8 cellular contexts compared by ENCODE assay signal in the genomic region with DNA sequence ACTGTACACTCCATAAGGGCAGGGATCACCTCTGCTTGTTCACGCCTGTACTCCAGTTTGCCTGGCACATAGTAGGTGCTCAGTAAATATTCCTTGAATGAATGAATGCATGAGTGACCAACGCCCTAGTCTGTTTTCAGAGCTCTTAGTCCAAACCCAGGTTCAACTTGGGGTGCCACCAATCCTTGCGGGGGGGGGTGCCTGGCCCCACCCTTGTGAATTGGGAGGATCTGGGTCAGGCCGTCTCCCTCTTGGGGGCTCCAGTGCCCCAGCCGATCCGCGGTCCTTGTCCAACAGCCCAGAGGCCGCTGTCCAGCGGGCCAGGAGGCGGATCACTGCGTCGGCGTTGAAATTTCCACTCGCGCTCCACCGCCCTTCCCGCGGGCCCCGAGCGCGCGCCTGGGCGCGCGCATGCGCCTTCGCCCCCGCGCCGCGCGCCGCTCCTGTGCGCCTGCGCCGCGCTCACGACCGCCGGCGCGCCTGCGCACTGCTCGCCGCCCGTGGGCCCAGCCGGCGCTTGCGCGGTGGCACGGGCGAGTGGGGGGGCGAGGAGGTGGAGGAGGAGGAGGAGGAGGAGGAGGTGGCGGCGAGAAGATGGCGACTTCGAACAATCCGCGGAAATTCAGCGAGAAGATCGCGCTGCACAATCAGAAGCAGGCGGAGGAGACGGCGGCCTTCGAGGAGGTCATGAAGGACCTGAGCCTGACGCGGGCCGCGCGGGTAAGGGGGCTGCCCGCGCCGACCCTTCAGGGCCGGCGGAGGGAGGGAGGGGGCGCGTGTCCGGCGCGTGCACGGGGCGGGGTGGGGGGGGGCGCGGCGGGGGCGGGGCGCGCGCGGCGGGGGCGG. TPM values are rescaled to one million over a fixed set of nuclear protein-coding genes. Genes with fewer than 3 reads are reported as not detected.
DNase-seq lines count a peak whose midpoint lies in the region; ATAC-seq, FAIRE-seq and TF ChIP-seq lines count a peak whose summit lies in the region.

A gene with protein sequence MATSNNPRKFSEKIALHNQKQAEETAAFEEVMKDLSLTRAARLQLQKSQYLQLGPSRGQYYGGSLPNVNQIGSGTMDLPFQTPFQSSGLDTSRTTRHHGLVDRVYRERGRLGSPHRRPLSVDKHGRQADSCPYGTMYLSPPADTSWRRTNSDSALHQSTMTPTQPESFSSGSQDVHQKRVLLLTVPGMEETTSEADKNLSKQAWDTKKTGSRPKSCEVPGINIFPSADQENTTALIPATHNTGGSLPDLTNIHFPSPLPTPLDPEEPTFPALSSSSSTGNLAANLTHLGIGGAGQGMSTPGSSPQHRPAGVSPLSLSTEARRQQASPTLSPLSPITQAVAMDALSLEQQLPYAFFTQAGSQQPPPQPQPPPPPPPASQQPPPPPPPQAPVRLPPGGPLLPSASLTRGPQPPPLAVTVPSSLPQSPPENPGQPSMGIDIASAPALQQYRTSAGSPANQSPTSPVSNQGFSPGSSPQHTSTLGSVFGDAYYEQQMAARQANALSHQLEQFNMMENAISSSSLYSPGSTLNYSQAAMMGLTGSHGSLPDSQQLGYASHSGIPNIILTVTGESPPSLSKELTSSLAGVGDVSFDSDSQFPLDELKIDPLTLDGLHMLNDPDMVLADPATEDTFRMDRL (plus strand): TSS at position 572 of the 846 bp plus-strand sequence. CDS start 23 bp downstream, at position 595.

- H3K4me3 ChIP-seq in KMS-11 (IDR thresholded peaks at IDR 0.05; ENCODE audit: insufficient read depth, low read depth, low read length): no peak within 1 kb of the TSS
- peak within 1 kb of the TSS; percentile 66 for H3K4me3 ChIP-seq in fibroblast of mammary gland (ENCODE audit: control insufficient read depth, low read depth, low read length)

- DNase-seq in Calu3: peak; percentile 89
- peak; percentile 63 for DNase-seq in RCC 7860 (ENCODE audit: low spot score)
- DNase-seq in activated T-helper 1 cell treated with anti-CD3 and anti-CD28 coated beads, Interleukin-2, amount 50 U/mL, for 16 hours (ENCODE audit: low read depth in 1 of 2, low spot score in 1 of 2): peak; percentile 86 to 90
- peak; percentile 77 for DNase-seq in fibroblast of mammary gland (ENCODE audit: low read depth)
- DNase-seq in naive thymus-derived CD8-positive, alpha-beta T cell: peak; percentile 91 to 96 (median 95)

- no peaks in the 10 kb centered on the region for H4K20me1 ChIP-seq in KMS-11 (ENCODE audit: insufficient read depth)

- H2AFZ ChIP-seq in KMS-11 (ENCODE audit: low read depth): peak within 1 kb of the TSS; percentile 98

- TF ChIP-seq CTCF in Calu3 (IDR thresholded peaks at IDR 0.05; ENCODE audit: unreplicated experiment) (no peak), KMS-11 (conservative IDR thresholded peaks at IDR 0.05; ENCODE audit: low read depth, low read length) (no peak), fibroblast of mammary gland (conservative IDR thresholded peaks at IDR 0.05; ENCODE audit: control insufficient read depth, insufficient read depth, low read depth, low read length) (no peak)

- peak within 1 kb of the TSS; percentile 55; the same call in 1 of the 2 replicates for H3K9ac ChIP-seq in KMS-11

- no peak for FAIRE-seq in RCC 7860 (lab: Jason Lieb, UNC)

- H3K27me3 ChIP-seq in KMS-11 (ENCODE audit: insufficient read depth, low read depth): no peaks in the 10 kb centered on the region

- H3K4me3 Mint-ChIP-seq in Calu3 (ENCODE audit: low read depth, unreplicated experiment): peak within 1 kb of the TSS; percentile 63
- peak within 1 kb of the TSS; percentile 80 to 94 (median 86) for H3K4me3 Mint-ChIP-seq in naive thymus-derived CD8-positive, alpha-beta T cell
- H3K4me3 Mint-ChIP-seq in stimulated activated memory B cell treated with anti-CD40 and anti-IgM and Interleukin-4, amounts not matched to agents 10 μg/mL and 1 μg/mL and 100 μg/mL, for 72 hours: peak within 1 kb of the TSS; percentile 90

- CTCF ChIA-PET in Calu3 (lab: Charles Lee): no interaction called here

- H3K79me2 ChIP-seq in KMS-11 (ENCODE audit: insufficient read depth, low read depth): peaks cover 9% of the 10 kb centered on the region; the same call in 1 of the 2 replicates

- H3K27ac Mint-ChIP-seq in Calu3 (ENCODE audit: unreplicated experiment): no peak within 1 kb of the TSS
- H3K27ac Mint-ChIP-seq in naive thymus-derived CD8-positive, alpha-beta T cell: peak within 1 kb of the TSS; percentile 40 to 96 (median 91)
- H3K27ac Mint-ChIP-seq in stimulated activated memory B cell treated with anti-CD40 and anti-IgM and Interleukin-4, amounts not matched to agents 10 μg/mL and 1 μg/mL and 100 μg/mL, for 72 hours: peak within 1 kb of the TSS; percentile 86

- BruUV-seq in Calu3 (replicated peaks; lab: Mats Ljungman, UMichigan): no TSS peak

- peak within 1 kb of the TSS; percentile 97 for H3K4me2 ChIP-seq in KMS-11

- peaks cover 15% of the 10 kb centered on the region for H3K4me1 ChIP-seq in KMS-11 (ENCODE audit: low read depth, poor library complexity, severe bottlenecking)

- H3K4me1 Mint-ChIP-seq in Calu3 (ENCODE audit: low read depth, unreplicated experiment): no peaks in the 10 kb centered on the region
- peaks cover 13 to 51% (median 30%) of the 10 kb centered on the region in 4 donors for H3K4me1 Mint-ChIP-seq in naive thymus-derived CD8-positive, alpha-beta T cell
- H3K4me1 Mint-ChIP-seq in stimulated activated memory B cell treated with anti-CD40 and anti-IgM and Interleukin-4, amounts not matched to agents 10 μg/mL and 1 μg/mL and 100 μg/mL, for 72 hours: peaks cover 35% of the 10 kb centered on the region

- POLR2A ChIA-PET in naive thymus-derived CD8-positive, alpha-beta T cell (lab: Charles Lee): interaction anchor here (0.6 to 2.9 kb wide), 8 partner anchors 16 to 246 kb away, joined by 3 to 13 read pairs (median 4); partner anchors contain the start of genes COPE, DDX49, REX1BD and UPF1

- H3K27ac ChIP-seq in KMS-11: no peak within 1 kb of the TSS

- ATAC-seq in GM21576 (IDR thresholded peaks at IDR 0.05; ENCODE audit: unreplicated experiment): peak; percentile 54
- peak; percentile 86 for ATAC-seq in naive thymus-derived CD8-positive, alpha-beta T cell
- peak; percentile 86 for ATAC-seq in stimulated activated memory B cell treated with anti-CD40 and anti-IgM and Interleukin-4, amounts not matched to agents 10 μg/mL and 1 μg/mL and 100 μg/mL, for 72 hours

- intact Hi-C loops in Calu3 (cut with micrococcal nuclease; ENCODE audit: unreplicated experiment): no loop called here

- no peaks in the 10 kb centered on the region for H3K27me3 Mint-ChIP-seq in Calu3 (ENCODE audit: unreplicated experiment)
- H3K27me3 Mint-ChIP-seq in naive thymus-derived CD8-positive, alpha-beta T cell: no peaks in the 10 kb centered on the region
- no peaks in the 10 kb centered on the region for H3K27me3 Mint-ChIP-seq in stimulated activated memory B cell treated with anti-CD40 and anti-IgM and Interleukin-4, amounts not matched to agents 10 μg/mL and 1 μg/mL and 100 μg/mL, for 72 hours

- no peaks in the 10 kb centered on the region for H3K36me3 ChIP-seq in KMS-11 (ENCODE audit: insufficient read depth)

- H3K36me3 Mint-ChIP-seq in Calu3 (ENCODE audit: insufficient read depth, unreplicated experiment): peaks cover 16% of the 10 kb centered on the region
- peaks cover 0 to 5% (median 0%) of the 10 kb centered on the region in 3 donors for H3K36me3 Mint-ChIP-seq in naive thymus-derived CD8-positive, alpha-beta T cell
- peaks cover 6% of the 10 kb centered on the region for H3K36me3 Mint-ChIP-seq in stimulated activated memory B cell treated with anti-CD40 and anti-IgM and Interleukin-4, amounts not matched to agents 10 μg/mL and 1 μg/mL and 100 μg/mL, for 72 hours

- no peaks in the 10 kb centered on the region for H3K9me3 Mint-ChIP-seq in Calu3 (ENCODE audit: low read depth, unreplicated experiment)
- no peaks in the 10 kb centered on the region for H3K9me3 Mint-ChIP-seq in naive thymus-derived CD8-positive, alpha-beta T cell
- H3K9me3 Mint-ChIP-seq in stimulated activated memory B cell treated with anti-CD40 and anti-IgM and Interleukin-4, amounts not matched to agents 10 μg/mL and 1 μg/mL and 100 μg/mL, for 72 hours: no peaks in the 10 kb centered on the region

RNA-seq across cellular contexts. Expression of the gene that starts here (rescaled TPM):
- 8.5 and 9.4 TPM in 2 replicates for total RNA-seq in Calu3 (2022)
- total RNA-seq in naive thymus-derived CD8-positive, alpha-beta T cell: 10 to 100 TPM; 24.2 to 25.7 TPM
- 1 to 10 TPM; 1.2 to 2.0 (median 1.9) TPM for polyA plus RNA-seq in naive thymus-derived CD8-positive, alpha-beta T cell
